7 cellular contexts compared by ENCODE assay signal in genomic region chr20:34111057-34111711, GRCh38. TPM values are rescaled to one million over a fixed set of nuclear protein-coding genes. Genes with fewer than 3 reads are reported as not detected.
DNase-seq lines count a peak whose midpoint lies in the region; ATAC-seq and FAIRE-seq lines count a peak whose summit lies in the region.

No MANE protein-coding gene starts in this region.

- no peaks in the 10 kb centered on the region for H3K9me3 Mint-ChIP-seq in activated naive CD4-positive, alpha-beta T cell treated with anti-CD3 and anti-CD28 coated beads, Interleukin-2, amount 50 U/mL, for 72 hours

- peak overlapping the region; percentile 97 to 99 (median 97) for H3K9ac ChIP-seq in skeletal muscle tissue (ENCODE audit: low read depth in 1 of 3, low read length in 3 of 3)

- H3K4me1 ChIP-seq in skeletal muscle tissue (ENCODE audit: control insufficient read depth in 3 of 3, insufficient read depth in 3 of 3, low read length in 3 of 3) = peaks cover 8 to 30% (median 19%) of the 10 kb centered on the region in 3 donors

- peaks cover 0 to 3% (median 2%) of the 10 kb centered on the region in 3 donors for H3K36me3 ChIP-seq in skeletal muscle tissue (ENCODE audit: control insufficient read depth in 3 of 3, insufficient read depth in 3 of 3, low read length in 3 of 3)

- peak overlapping the region; percentile 96 to 98 for H3K27ac Mint-ChIP-seq in activated naive CD4-positive, alpha-beta T cell treated with anti-CD3 and anti-CD28 coated beads, Interleukin-2, amount 50 U/mL, for 72 hours

- no peaks in the 10 kb centered on the region for H3K9me3 ChIP-seq in skeletal muscle tissue (ENCODE audit: control insufficient read depth in 3 of 3, low read length in 3 of 3)

- no peak for ATAC-seq in activated naive CD4-positive, alpha-beta T cell treated with anti-CD3 and anti-CD28 coated beads, Interleukin-2, amount 50 U/mL, for 72 hours
- no peak for ATAC-seq in GM19455 (IDR thresholded peaks at IDR 0.05; ENCODE audit: unreplicated experiment)

- H3K27me3 ChIP-seq in skeletal muscle tissue (ENCODE audit: control insufficient read depth in 3 of 3, insufficient read depth in 3 of 3, low read length in 3 of 3) = no peaks in the 10 kb centered on the region

- peak overlapping the region; percentile 97 for H3K27ac ChIP-seq in skeletal muscle tissue (ENCODE audit: low read depth, low read length)

- DNase-seq in ELR (ENCODE audit: low read depth) (peak; percentile 76), LHCN-M2 (ENCODE audit: low read depth) (peak; percentile 35), hepatic stellate cell (ENCODE audit: low spot score) (peak; percentile 34), frontal cortex (ENCODE audit: low spot score in 2 of 2) (no peak)
- peak in 1 of 2 donors; percentile 9 for DNase-seq in activated naive CD4-positive, alpha-beta T cell treated with anti-CD3 and anti-CD28 coated beads, Interleukin-2, amount 50 U/mL, for 72 hours (ENCODE audit: low spot score in 2 of 2)

- FAIRE-seq in frontal cortex (lab: Jason Lieb, UNC) = no peak

- H3K36me3 Mint-ChIP-seq in activated naive CD4-positive, alpha-beta T cell treated with anti-CD3 and anti-CD28 coated beads, Interleukin-2, amount 50 U/mL, for 72 hours = peaks cover 21 to 46% of the 10 kb centered on the region in 2 donors

- peak overlapping the region; percentile 88 to 96 (median 92) for H3K4me3 ChIP-seq in skeletal muscle tissue (ENCODE audit: low read length in 3 of 3)

RNA-seq across cellular contexts. Expression of gene EIF2S2, which starts 0.9 kb away (rescaled TPM):
- total RNA-seq in LHCN-M2 (2014; rRNA removed) (73.9 and 83.6 TPM in 2 replicates), skeletal muscle tissue (35.5 TPM), frontal cortex (48.9 TPM)
- polyA plus RNA-seq in LHCN-M2 (2012) = 51.0 TPM
- 100 to 1,000 TPM; 116 to 125 TPM for total RNA-seq in activated naive CD4-positive, alpha-beta T cell treated with anti-CD3 and anti-CD28 coated beads, Interleukin-2, amount 50 U/mL, for 72 hours

Comparison
In these comparisons a context has a peak if more than half of its experiments do, and no peak if none do; other contexts are left out.
1. DNase-seq: peak in ELR (single experiment), LHCN-M2 (single experiment) and hepatic stellate cell (single experiment); none in frontal cortex (0 of 2).